ENCODE assay signal across 11 cellular contexts in genomic region chr1:8152731-8153702, GRCh38.
A peak's percentile ranks its signal among the peaks of the same experiment; 100 is the strongest.
DNase-seq lines count a peak whose midpoint lies in the region; ATAC-seq and TF ChIP-seq lines count a peak whose summit lies in the region.
"Had no signal": no experiment of that assay in that cellular context is flagged by ENCODE, and none has a peak within 500 bp of the region (broad histone marks: within the 10 kb centered on the region; RNA-seq: fewer than 3 reads in every experiment).

No MANE protein-coding gene starts in this region.

- no peak for TF ChIP-seq CTCF in PC-9 (conservative IDR thresholded peaks at IDR 0.05)

- H3K9me2 ChIP-seq in PC-9 (ENCODE audit: insufficient read depth): no peaks in the 10 kb centered on the region

- no peaks in the 10 kb centered on the region for H4K20me1 ChIP-seq in PC-9 (ENCODE audit: insufficient read depth)

- no peak for DNase-seq in PC-9
- peak; percentile 75 for DNase-seq in activated CD8-positive, alpha-beta memory T cell treated with anti-CD3 and anti-CD28 coated beads, Interleukin-2, amount 10 ng/mL, durations not matched to agents 7 days and 5 days
- DNase-seq in stimulated activated CD8-positive, alpha-beta memory T cell treated with anti-CD3 and anti-CD28 coated beads, Interleukin-12 subunit alpha, Interleukin-12 subunit beta, amount 100 ng/mL, for 4 hours (ENCODE audit: low read depth): peak; percentile 18
- DNase-seq in NCI-H2107 (lab: John Stamatoyannopoulos, UW): no peak
- DNase-seq in NCI-H345 treated with DMSO at 0.1 percent for 48 hours (lab: John Stamatoyannopoulos, UW; ENCODE audit: unreplicated experiment): no peak
- no peak for DNase-seq in NCI-H2107 treated with DMSO at 0.1 percent for 48 hours (lab: John Stamatoyannopoulos, UW; ENCODE audit: unreplicated experiment)
- DNase-seq in NCI-H2081 (lab: John Stamatoyannopoulos, UW): no peak
- DNase-seq: dorsolateral prefrontal cortex had no signal

- no peak overlapping the region for H3K4me2 ChIP-seq in PC-9
- H3K4me2 ChIP-seq: GM23338 had no signal

- peaks cover 30% of the 10 kb centered on the region for H3K4me1 Mint-ChIP-seq in activated CD8-positive, alpha-beta memory T cell treated with anti-CD3 and anti-CD28 coated beads, Interleukin-2, amount 10 ng/mL, durations not matched to agents 7 days and 5 days

- POLR2A ChIA-PET in PC-9 (lab: Charles Lee; ENCODE audit: unreplicated experiment): no interaction called here

- H3K9ac ChIP-seq in duodenal mucosa (ENCODE audit: low read depth in 1 of 2, low read length in 2 of 2): no peak overlapping the region

- intact Hi-C loops in PC-9 (cut with micrococcal nuclease; ENCODE audit: unreplicated experiment): loop anchor here (5.0 kb wide), 1 partner anchor 49 kb away; no protein-coding TSS in a partner anchor

- peak overlapping the region; percentile 97 for H3K27ac Mint-ChIP-seq in activated CD8-positive, alpha-beta memory T cell treated with anti-CD3 and anti-CD28 coated beads, Interleukin-2, amount 10 ng/mL, durations not matched to agents 7 days and 5 days
- H3K27ac Mint-ChIP-seq: GM23338 had no signal

- peak; percentile 74 for ATAC-seq in activated CD8-positive, alpha-beta memory T cell treated with anti-CD3 and anti-CD28 coated beads, Interleukin-2, amount 10 ng/mL, durations not matched to agents 7 days and 5 days
- ATAC-seq: GM23338 had no signal

- H3K36me3 Mint-ChIP-seq in activated CD8-positive, alpha-beta memory T cell treated with anti-CD3 and anti-CD28 coated beads, Interleukin-2, amount 10 ng/mL, durations not matched to agents 7 days and 5 days: peaks cover 13% of the 10 kb centered on the region

- no TSS peak for BruUV-seq in PC-9 (replicated peaks; lab: Mats Ljungman, UMichigan)

- peak overlapping the region; percentile 99; the same call in 1 of the 2 replicates for H3K27ac ChIP-seq in PC-9
- peak overlapping the region; percentile 47 for H3K27ac ChIP-seq in duodenal mucosa (ENCODE audit: low read depth, low read length)
- H3K27ac ChIP-seq: dorsolateral prefrontal cortex had no signal

- H2AFZ ChIP-seq in PC-9: no peak overlapping the region

- no peaks in the 10 kb centered on the region for H3K79me2 ChIP-seq in PC-9 (ENCODE audit: low read depth)

- H3K27me3 ChIP-seq in PC-9 (ENCODE audit: insufficient read depth, low read depth): no peaks in the 10 kb centered on the region
- H3K27me3 ChIP-seq in duodenal mucosa (ENCODE audit: control insufficient read depth in 1 of 2, insufficient read depth in 2 of 2, low read length in 2 of 2): no peaks in the 10 kb centered on the region

- H3F3A ChIP-seq in PC-9 (ENCODE audit: insufficient read depth, low read depth): peaks cover 33% of the 10 kb centered on the region

- CTCF ChIA-PET in PC-9 (lab: Charles Lee): no interaction called here
- CTCF ChIA-PET in activated CD8-positive, alpha-beta memory T cell treated with anti-CD3 and anti-CD28 coated beads, Interleukin-2, amount 10 ng/mL, durations not matched to agents 7 days and 5 days (lab: Charles Lee): interaction anchor here (0.8 to 1.6 kb wide), 4 partner anchors 10 to 55 kb away, joined by 3 to 5 read pairs (median 4); no protein-coding TSS in a partner anchor

- H3K36me3 ChIP-seq in PC-9 (ENCODE audit: low read depth) (no peaks in the 10 kb centered on the region), duodenal mucosa (ENCODE audit: control insufficient read depth in 1 of 2, insufficient read depth in 2 of 2, low read length in 2 of 2) (no peaks in the 10 kb centered on the region)

- no peaks in the 10 kb centered on the region for H3K9me3 ChIP-seq in PC-9 (ENCODE audit: insufficient read depth, low read depth)
- no peaks in the 10 kb centered on the region for H3K9me3 ChIP-seq in duodenal mucosa (ENCODE audit: control insufficient read depth in 1 of 2, low read length in 2 of 2)

- H3K4me3 ChIP-seq in PC-9 (no peak overlapping the region), duodenal mucosa (ENCODE audit: low read depth in 1 of 2, low read length in 2 of 2) (no peak overlapping the region)
- H3K4me3 ChIP-seq: dorsolateral prefrontal cortex, GM23338 had no signal

- H3K4me3 Mint-ChIP-seq in activated CD8-positive, alpha-beta memory T cell treated with anti-CD3 and anti-CD28 coated beads, Interleukin-2, amount 10 ng/mL, durations not matched to agents 7 days and 5 days: peak overlapping the region; percentile 55
- H3K4me3 Mint-ChIP-seq: GM23338, nephron had no signal

- H3K27me3 Mint-ChIP-seq in activated CD8-positive, alpha-beta memory T cell treated with anti-CD3 and anti-CD28 coated beads, Interleukin-2, amount 10 ng/mL, durations not matched to agents 7 days and 5 days: peaks cover 3% of the 10 kb centered on the region

- H3K9me3 Mint-ChIP-seq in activated CD8-positive, alpha-beta memory T cell treated with anti-CD3 and anti-CD28 coated beads, Interleukin-2, amount 10 ng/mL, durations not matched to agents 7 days and 5 days (ENCODE audit: low read depth): no peaks in the 10 kb centered on the region

- H3K4me1 ChIP-seq in PC-9 (replicated peaks; ENCODE audit: insufficient read depth) (peaks cover 31% of the 10 kb centered on the region), duodenal mucosa (ENCODE audit: control insufficient read depth in 1 of 2, insufficient read depth in 2 of 2, low read length in 2 of 2) (peaks cover 0 to under 1% of the 10 kb centered on the region in 2 donors)

Comparison
In these comparisons a context has a peak if more than half of its experiments do, and no peak if none do; other contexts are left out.
1. DNase-seq: peak in activated CD8-positive, alpha-beta memory T cell treated with anti-CD3 and anti-CD28 coated beads, Interleukin-2, amount 10 ng/mL, durations not matched to agents 7 days and 5 days (single experiment) and stimulated activated CD8-positive, alpha-beta memory T cell treated with anti-CD3 and anti-CD28 coated beads, Interleukin-12 subunit alpha, Interleukin-12 subunit beta, amount 100 ng/mL, for 4 hours (single experiment); none in PC-9 (0 of 2), NCI-H2107 (single experiment), NCI-H345 treated with DMSO at 0.1 percent for 48 hours (single experiment), NCI-H2107 treated with DMSO at 0.1 percent for 48 hours (single experiment) and NCI-H2081 (0 of 2).